1 cellular context compared by ENCODE assay signal in genomic region chr9:128881884-128882676, GRCh38.
TF ChIP-seq lines count a peak whose summit lies in the region.

KYAT1 (minus strand) TSS chr9:128881950; CDS start chr9:128845405, 36,545 bp downstream.
LRRC8A (plus strand) TSS chr9:128882133; CDS start chr9:128907165, 25,032 bp downstream.

TF ChIP-seq in HepG2, 621 proteins besides CTCF, POLR2A, EP300 and RAD21 (continued from another document and continues in another):
- TF ChIP-seq SNAI1 (CRISPR knock-in tag; IDR thresholded peaks at IDR 0.05; ENCODE audit: borderline replicate concordance) = no peak
- 0 out of 2 replicates have a peak, but pooled peaks have one; percentile 51 for TF ChIP-seq ZNF383 (CRISPR knock-in tag; IDR thresholded peaks at IDR 0.05; ENCODE audit: borderline replicate concordance)
- TF ChIP-seq ZNF430 (CRISPR knock-in tag; IDR thresholded peaks at IDR 0.05) = 0 out of 2 replicates have a peak, but pooled peaks have one; percentile 51
- TF ChIP-seq RFX5 (IDR thresholded peaks at IDR 0.05; ENCODE audit: low read depth, low read length) = peak; percentile 73
- TF ChIP-seq YEATS2 (CRISPR knock-in tag; IDR thresholded peaks at IDR 0.05; ENCODE audit: borderline replicate concordance) = peak; percentile 85
- peak; percentile 87 for TF ChIP-seq KDM2A (CRISPR knock-in tag; IDR thresholded peaks at IDR 0.05; ENCODE audit: borderline replicate concordance, low read depth)
- TF ChIP-seq FOXA3 (CRISPR knock-in tag; IDR thresholded peaks at IDR 0.05) = 0 out of 2 replicates have a peak, but pooled peaks have one; percentile 31
- TF ChIP-seq ZNF775 (CRISPR knock-in tag; IDR thresholded peaks at IDR 0.05; ENCODE audit: borderline replicate concordance) = 0 out of 2 replicates have a peak, but pooled peaks have one; percentile 43
- TF ChIP-seq IKZF5 (CRISPR knock-in tag; IDR thresholded peaks at IDR 0.05) = peak; percentile 71; the same call in 1 of the 2 replicates
- no peak; the same call in 1 of the 2 replicates for TF ChIP-seq FOXC1 (CRISPR knock-in tag; IDR thresholded peaks at IDR 0.05; ENCODE audit: borderline replicate concordance)
- no peak for TF ChIP-seq SP1 (IDR thresholded peaks at IDR 0.05)
- peak; percentile 90 for TF ChIP-seq SP1 (CRISPR knock-in tag; IDR thresholded peaks at IDR 0.05)
- no peak for TF ChIP-seq MTA3 (CRISPR knock-in tag; IDR thresholded peaks at IDR 0.05)
- TF ChIP-seq TEF (CRISPR knock-in tag; IDR thresholded peaks at IDR 0.05) = no peak
- peak; percentile 96 for TF ChIP-seq GABPB1 (CRISPR knock-in tag; IDR thresholded peaks at IDR 0.05)
- 0 out of 2 replicates have a peak, but pooled peaks have one; percentile 26 for TF ChIP-seq PHF8 (CRISPR knock-in tag; IDR thresholded peaks at IDR 0.05)
- TF ChIP-seq MIXL1 (CRISPR knock-in tag; IDR thresholded peaks at IDR 0.05) = 0 out of 2 replicates have a peak, but pooled peaks have one; percentile 11
- TF ChIP-seq FOXJ3 (CRISPR knock-in tag; IDR thresholded peaks at IDR 0.05; ENCODE audit: borderline replicate concordance) = no peak
- TF ChIP-seq ZHX2 (IDR thresholded peaks at IDR 0.05; ENCODE audit: low read depth) = peak; percentile 95
- no peak for TF ChIP-seq ZHX2 (CRISPR knock-in tag; IDR thresholded peaks at IDR 0.05; ENCODE audit: borderline replicate concordance)
- TF ChIP-seq ZNF33A (CRISPR knock-in tag; IDR thresholded peaks at IDR 0.05; ENCODE audit: borderline replicate concordance) = no peak
- TF ChIP-seq NONO (IDR thresholded peaks at IDR 0.05) = no peak
- peak; percentile 73 for TF ChIP-seq NONO (CRISPR knock-in tag; conservative IDR thresholded peaks at IDR 0.05)
- no peak for TF ChIP-seq ZNF770 (CRISPR knock-in tag; IDR thresholded peaks at IDR 0.05)
- peak; percentile 37; the same call in 1 of the 2 replicates for TF ChIP-seq MEF2D (CRISPR knock-in tag; IDR thresholded peaks at IDR 0.05)
- TF ChIP-seq ZNF335 (CRISPR knock-in tag; IDR thresholded peaks at IDR 0.05) = no peak
- peak; percentile 81; the same call in 1 of the 2 replicates for TF ChIP-seq ZGPAT (CRISPR knock-in tag; IDR thresholded peaks at IDR 0.05)
- peak; percentile 45; the same call in 1 of the 2 replicates for TF ChIP-seq ZNF124 (CRISPR knock-in tag; IDR thresholded peaks at IDR 0.05)
- TF ChIP-seq TBP (CRISPR knock-in tag; IDR thresholded peaks at IDR 0.05) = no peak
- peak; percentile 55; the same call in 1 of the 2 replicates for TF ChIP-seq ZNF639 (CRISPR knock-in tag; conservative IDR thresholded peaks at IDR 0.05)
- TF ChIP-seq ZNF274 (CRISPR knock-in tag; IDR thresholded peaks at IDR 0.05) = 0 out of 2 replicates have a peak, but pooled peaks have one; percentile 63
- peak; percentile 72; the same call in 1 of the 2 replicates for TF ChIP-seq HCFC1 (IDR thresholded peaks at IDR 0.05; ENCODE audit: low read depth, low read length)
- TF ChIP-seq ZNF549 (CRISPR knock-in tag; IDR thresholded peaks at IDR 0.05) = no peak
- TF ChIP-seq CCDC6 (CRISPR knock-in tag; IDR thresholded peaks at IDR 0.05) = peak; percentile 84; the same call in 1 of the 2 replicates
- TF ChIP-seq RNF219 (CRISPR knock-in tag; IDR thresholded peaks at IDR 0.05) = no peak
- TF ChIP-seq RERE (CRISPR knock-in tag; IDR thresholded peaks at IDR 0.05; ENCODE audit: low read depth) = no peak
- TF ChIP-seq ZNF235 (CRISPR knock-in tag; IDR thresholded peaks at IDR 0.05; ENCODE audit: borderline replicate concordance) = no peak
- no peak for TF ChIP-seq SOX6 (IDR thresholded peaks at IDR 0.05)
- TF ChIP-seq SOX6 (CRISPR knock-in tag; IDR thresholded peaks at IDR 0.05) = peak; percentile 53; the same call in 1 of the 2 replicates
